Comparison of ENCODE assay signal across 20 cellular contexts in genomic region chr3:29976871-29977270, GRCh38.
"Had no signal": no experiment of that assay in that cellular context is flagged by ENCODE, and none has a peak within 500 bp of the region (broad histone marks: within the 10 kb centered on the region; RNA-seq: fewer than 3 reads in every experiment).

No MANE protein-coding gene starts in this region.

- H3K4me3 ChIP-seq: SJCRH30 had no signal

- H3K27ac ChIP-seq: RWPE1, SJCRH30 had no signal

- H3K9me3 ChIP-seq: SJCRH30 had no signal

- H3K27me3 ChIP-seq: SJCRH30 had no signal

- H3K36me3 ChIP-seq: SJCRH30 had no signal

- DNase-seq: KBM-7, MV-4-11, NCI-H1048, NCI-H1105, NCI-H1417, NCI-H146, NCI-H1694 treated with DMSO at 0.1 percent for 48 hours, NCI-H1930, NCI-H2081, NCI-H2107, NCI-H226, NCI-H446, NCI-H510A, NCI-H524 treated with DMSO at 0.1 percent for 48 hours, NCI-H69, NCI-H774, PC-3, SHP77, SJCRH30 had no signal
